Comparison of ENCODE assay signal across 8 cellular contexts in genomic region chr10:63630085-63630927, GRCh38.
DNase-seq lines count a peak whose midpoint lies in the region; ATAC-seq and FAIRE-seq lines count a peak whose summit lies in the region.

No MANE protein-coding gene starts in this region.

- no peak for FAIRE-seq in RCC 7860 (lab: Jason Lieb, UNC)

- peak; percentile 65 for ATAC-seq in GM21619 (IDR thresholded peaks at IDR 0.05; ENCODE audit: unreplicated experiment)
- peak; percentile 75 for ATAC-seq in activated T-helper 17 cell treated with anti-CD3 and anti-CD28 coated beads, Interleukin-2, amount 50 U/mL, for 72 hours (replicated peaks)
- ATAC-seq in natural killer cell treated with Interleukin-12 subunit alpha and Interleukin-12 subunit beta and Interleukin-15 and Interleukin-18, amount 100 ng/mL, for 72 hours: peak; percentile 83 to 86

- H3K4me3 Mint-ChIP-seq in IgD-negative memory B cell: peak overlapping the region; percentile 92 to 97 (median 94)
- peak overlapping the region; percentile 80 for H3K4me3 Mint-ChIP-seq in activated T-helper 17 cell treated with anti-CD3 and anti-CD28 coated beads, Interleukin-2, amount 50 U/mL, for 72 hours
- peak overlapping the region; percentile 90 for H3K4me3 Mint-ChIP-seq in natural killer cell treated with Interleukin-12 subunit alpha and Interleukin-12 subunit beta and Interleukin-15 and Interleukin-18, amount 100 ng/mL, for 72 hours

- H3K4me1 Mint-ChIP-seq in IgD-negative memory B cell: peaks cover 7 to 31% (median 20%) of the 10 kb centered on the region in 3 donors
- H3K4me1 Mint-ChIP-seq in activated T-helper 17 cell treated with anti-CD3 and anti-CD28 coated beads, Interleukin-2, amount 50 U/mL, for 72 hours: peaks cover 12% of the 10 kb centered on the region
- peaks cover 21 to 24% of the 10 kb centered on the region in 2 donors for H3K4me1 Mint-ChIP-seq in natural killer cell treated with Interleukin-12 subunit alpha and Interleukin-12 subunit beta and Interleukin-15 and Interleukin-18, amount 100 ng/mL, for 72 hours (ENCODE audit: low read depth in 2 of 2)

- H3K27ac Mint-ChIP-seq in IgD-negative memory B cell: peak overlapping the region in 2 of 3 donors; percentile 84 to 96
- peak overlapping the region; percentile 82 for H3K27ac Mint-ChIP-seq in activated T-helper 17 cell treated with anti-CD3 and anti-CD28 coated beads, Interleukin-2, amount 50 U/mL, for 72 hours
- peak overlapping the region in 1 of 2 donors; percentile 20 for H3K27ac Mint-ChIP-seq in natural killer cell treated with Interleukin-12 subunit alpha and Interleukin-12 subunit beta and Interleukin-15 and Interleukin-18, amount 100 ng/mL, for 72 hours

- DNase-seq in DMS79 (lab: John Stamatoyannopoulos, UW) (peak; percentile 82), RCC 7860 (ENCODE audit: low spot score) (peak; percentile 77), fibroblast of peridontal ligament (ENCODE audit: extremely low read depth) (peak; percentile 88)
- DNase-seq in natural killer cell treated with Interleukin-12 subunit alpha and Interleukin-12 subunit beta and Interleukin-15 and Interleukin-18, amount 100 ng/mL, for 72 hours (ENCODE audit: low spot score): peak; percentile 84
- peak; percentile 57 to 75 (median 68) for DNase-seq in stimulated activated naive CD4-positive, alpha-beta T cell (lab: John Stamatoyannopoulos, UW)

- no peaks in the 10 kb centered on the region for H3K27me3 Mint-ChIP-seq in IgD-negative memory B cell
- no peaks in the 10 kb centered on the region for H3K27me3 Mint-ChIP-seq in activated T-helper 17 cell treated with anti-CD3 and anti-CD28 coated beads, Interleukin-2, amount 50 U/mL, for 72 hours
- H3K27me3 Mint-ChIP-seq in natural killer cell treated with Interleukin-12 subunit alpha and Interleukin-12 subunit beta and Interleukin-15 and Interleukin-18, amount 100 ng/mL, for 72 hours: peaks cover 13 to 21% of the 10 kb centered on the region in 2 donors

- no peaks in the 10 kb centered on the region for H3K9me3 Mint-ChIP-seq in IgD-negative memory B cell
- H3K9me3 Mint-ChIP-seq in activated T-helper 17 cell treated with anti-CD3 and anti-CD28 coated beads, Interleukin-2, amount 50 U/mL, for 72 hours: no peaks in the 10 kb centered on the region
- no peaks in the 10 kb centered on the region for H3K9me3 Mint-ChIP-seq in natural killer cell treated with Interleukin-12 subunit alpha and Interleukin-12 subunit beta and Interleukin-15 and Interleukin-18, amount 100 ng/mL, for 72 hours

- no peaks in the 10 kb centered on the region for H3K36me3 Mint-ChIP-seq in IgD-negative memory B cell
- no peaks in the 10 kb centered on the region for H3K36me3 Mint-ChIP-seq in activated T-helper 17 cell treated with anti-CD3 and anti-CD28 coated beads, Interleukin-2, amount 50 U/mL, for 72 hours (ENCODE audit: low read depth)
- H3K36me3 Mint-ChIP-seq in natural killer cell treated with Interleukin-12 subunit alpha and Interleukin-12 subunit beta and Interleukin-15 and Interleukin-18, amount 100 ng/mL, for 72 hours: no peaks in the 10 kb centered on the region

Comparison
In these comparisons a context has a peak if more than half of its experiments do, and no peak if none do; other contexts are left out.
1. Peak in every context shown above with its lines: DNase-seq and ATAC-seq.